In genomic region chr10:98445200-98445812, GRCh38 we compare ENCODE assay signal across 1 cellular context.
TF ChIP-seq lines count a peak whose summit lies in the region.

No MANE protein-coding gene starts in this region.

TF ChIP-seq in GM23338, 12 proteins besides CTCF, POLR2A, EP300 and RAD21 (continued from another document):
- TF ChIP-seq, protein P1, sequence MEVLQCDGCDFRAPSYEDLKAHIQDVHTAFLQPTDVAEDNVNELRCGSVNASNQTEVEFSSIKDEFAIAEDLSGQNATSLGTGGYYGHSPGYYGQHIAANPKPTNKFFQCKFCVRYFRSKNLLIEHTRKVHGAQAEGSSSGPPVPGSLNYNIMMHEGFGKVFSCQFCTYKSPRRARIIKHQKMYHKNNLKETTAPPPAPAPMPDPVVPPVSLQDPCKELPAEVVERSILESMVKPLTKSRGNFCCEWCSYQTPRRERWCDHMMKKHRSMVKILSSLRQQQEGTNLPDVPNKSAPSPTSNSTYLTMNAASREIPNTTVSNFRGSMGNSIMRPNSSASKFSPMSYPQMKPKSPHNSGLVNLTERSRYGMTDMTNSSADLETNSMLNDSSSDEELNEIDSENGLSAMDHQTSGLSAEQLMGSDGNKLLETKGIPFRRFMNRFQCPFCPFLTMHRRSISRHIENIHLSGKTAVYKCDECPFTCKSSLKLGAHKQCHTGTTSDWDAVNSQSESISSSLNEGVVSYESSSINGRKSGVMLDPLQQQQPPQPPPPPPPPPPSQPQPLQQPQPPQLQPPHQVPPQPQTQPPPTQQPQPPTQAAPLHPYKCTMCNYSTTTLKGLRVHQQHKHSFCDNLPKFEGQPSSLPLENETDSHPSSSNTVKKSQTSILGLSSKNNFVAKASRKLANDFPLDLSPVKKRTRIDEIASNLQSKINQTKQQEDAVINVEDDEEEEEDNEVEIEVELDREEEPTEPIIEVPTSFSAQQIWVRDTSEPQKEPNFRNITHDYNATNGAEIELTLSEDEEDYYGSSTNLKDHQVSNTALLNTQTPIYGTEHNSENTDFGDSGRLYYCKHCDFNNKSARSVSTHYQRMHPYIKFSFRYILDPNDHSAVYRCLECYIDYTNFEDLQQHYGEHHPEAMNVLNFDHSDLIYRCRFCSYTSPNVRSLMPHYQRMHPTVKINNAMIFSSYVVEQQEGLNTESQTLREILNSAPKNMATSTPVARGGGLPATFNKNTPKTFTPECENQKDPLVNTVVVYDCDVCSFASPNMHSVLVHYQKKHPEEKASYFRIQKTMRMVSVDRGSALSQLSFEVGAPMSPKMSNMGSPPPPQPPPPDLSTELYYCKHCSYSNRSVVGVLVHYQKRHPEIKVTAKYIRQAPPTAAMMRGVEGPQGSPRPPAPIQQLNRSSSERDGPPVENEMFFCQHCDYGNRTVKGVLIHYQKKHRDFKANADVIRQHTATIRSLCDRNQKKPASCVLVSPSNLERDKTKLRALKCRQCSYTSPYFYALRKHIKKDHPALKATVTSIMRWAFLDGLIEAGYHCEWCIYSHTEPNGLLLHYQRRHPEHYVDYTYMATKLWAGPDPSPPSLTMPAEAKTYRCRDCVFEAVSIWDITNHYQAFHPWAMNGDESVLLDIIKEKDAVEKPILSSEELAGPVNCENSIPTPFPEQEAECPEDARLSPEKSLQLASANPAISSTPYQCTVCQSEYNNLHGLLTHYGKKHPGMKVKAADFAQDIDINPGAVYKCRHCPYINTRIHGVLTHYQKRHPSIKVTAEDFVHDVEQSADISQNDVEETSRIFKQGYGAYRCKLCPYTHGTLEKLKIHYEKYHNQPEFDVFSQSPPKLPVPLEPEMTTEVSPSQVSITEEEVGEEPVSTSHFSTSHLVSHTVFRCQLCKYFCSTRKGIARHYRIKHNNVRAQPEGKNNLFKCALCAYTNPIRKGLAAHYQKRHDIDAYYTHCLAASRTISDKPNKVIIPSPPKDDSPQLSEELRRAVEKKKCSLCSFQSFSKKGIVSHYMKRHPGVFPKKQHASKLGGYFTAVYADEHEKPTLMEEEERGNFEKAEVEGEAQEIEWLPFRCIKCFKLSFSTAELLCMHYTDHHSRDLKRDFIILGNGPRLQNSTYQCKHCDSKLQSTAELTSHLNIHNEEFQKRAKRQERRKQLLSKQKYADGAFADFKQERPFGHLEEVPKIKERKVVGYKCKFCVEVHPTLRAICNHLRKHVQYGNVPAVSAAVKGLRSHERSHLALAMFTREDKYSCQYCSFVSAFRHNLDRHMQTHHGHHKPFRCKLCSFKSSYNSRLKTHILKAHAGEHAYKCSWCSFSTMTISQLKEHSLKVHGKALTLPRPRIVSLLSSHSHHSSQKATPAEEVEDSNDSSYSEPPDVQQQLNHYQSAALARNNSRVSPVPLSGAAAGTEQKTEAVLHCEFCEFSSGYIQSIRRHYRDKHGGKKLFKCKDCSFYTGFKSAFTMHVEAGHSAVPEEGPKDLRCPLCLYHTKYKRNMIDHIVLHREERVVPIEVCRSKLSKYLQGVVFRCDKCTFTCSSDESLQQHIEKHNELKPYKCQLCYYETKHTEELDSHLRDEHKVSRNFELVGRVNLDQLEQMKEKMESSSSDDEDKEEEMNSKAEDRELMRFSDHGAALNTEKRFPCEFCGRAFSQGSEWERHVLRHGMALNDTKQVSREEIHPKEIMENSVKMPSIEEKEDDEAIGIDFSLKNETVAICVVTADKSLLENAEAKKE (CRISPR knock-in tag; IDR thresholded peaks at IDR 0.05): no peak
- TF ChIP-seq JUNB (IDR thresholded peaks at IDR 0.05; ENCODE audit: unreplicated experiment) (no peak), EZH2phosphoT487 (IDR thresholded peaks at IDR 0.05; ENCODE audit: unreplicated experiment) (no peak), POLR2AphosphoS5 (IDR thresholded peaks at IDR 0.05; ENCODE audit: low read depth) (no peak), NANOG (IDR thresholded peaks at IDR 0.05; ENCODE audit: borderline replicate concordance) (no peak)
- TF ChIP-seq, protein P2, sequence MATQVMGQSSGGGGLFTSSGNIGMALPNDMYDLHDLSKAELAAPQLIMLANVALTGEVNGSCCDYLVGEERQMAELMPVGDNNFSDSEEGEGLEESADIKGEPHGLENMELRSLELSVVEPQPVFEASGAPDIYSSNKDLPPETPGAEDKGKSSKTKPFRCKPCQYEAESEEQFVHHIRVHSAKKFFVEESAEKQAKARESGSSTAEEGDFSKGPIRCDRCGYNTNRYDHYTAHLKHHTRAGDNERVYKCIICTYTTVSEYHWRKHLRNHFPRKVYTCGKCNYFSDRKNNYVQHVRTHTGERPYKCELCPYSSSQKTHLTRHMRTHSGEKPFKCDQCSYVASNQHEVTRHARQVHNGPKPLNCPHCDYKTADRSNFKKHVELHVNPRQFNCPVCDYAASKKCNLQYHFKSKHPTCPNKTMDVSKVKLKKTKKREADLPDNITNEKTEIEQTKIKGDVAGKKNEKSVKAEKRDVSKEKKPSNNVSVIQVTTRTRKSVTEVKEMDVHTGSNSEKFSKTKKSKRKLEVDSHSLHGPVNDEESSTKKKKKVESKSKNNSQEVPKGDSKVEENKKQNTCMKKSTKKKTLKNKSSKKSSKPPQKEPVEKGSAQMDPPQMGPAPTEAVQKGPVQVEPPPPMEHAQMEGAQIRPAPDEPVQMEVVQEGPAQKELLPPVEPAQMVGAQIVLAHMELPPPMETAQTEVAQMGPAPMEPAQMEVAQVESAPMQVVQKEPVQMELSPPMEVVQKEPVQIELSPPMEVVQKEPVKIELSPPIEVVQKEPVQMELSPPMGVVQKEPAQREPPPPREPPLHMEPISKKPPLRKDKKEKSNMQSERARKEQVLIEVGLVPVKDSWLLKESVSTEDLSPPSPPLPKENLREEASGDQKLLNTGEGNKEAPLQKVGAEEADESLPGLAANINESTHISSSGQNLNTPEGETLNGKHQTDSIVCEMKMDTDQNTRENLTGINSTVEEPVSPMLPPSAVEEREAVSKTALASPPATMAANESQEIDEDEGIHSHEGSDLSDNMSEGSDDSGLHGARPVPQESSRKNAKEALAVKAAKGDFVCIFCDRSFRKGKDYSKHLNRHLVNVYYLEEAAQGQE (IDR thresholded peaks at IDR 0.05; ENCODE audit: unreplicated experiment): no peak
